Comparison of ENCODE assay signal across 23 cellular contexts in genomic region chr15:65778269-65778668, GRCh38. TPM values are rescaled to one million over a fixed set of nuclear protein-coding genes. Genes with fewer than 3 reads are reported as not detected.
DNase-seq lines count a peak whose midpoint lies in the region; ATAC-seq, FAIRE-seq and TF ChIP-seq lines count a peak whose summit lies in the region.
"Had no signal": no experiment of that assay in that cellular context is flagged by ENCODE, and none has a peak within 500 bp of the region (broad histone marks: within the 10 kb centered on the region; RNA-seq: fewer than 3 reads in every experiment).

No MANE protein-coding gene starts in this region.

- no peaks in the 10 kb centered on the region; a peak in 1 of 4 replicates for H3K36me3 ChIP-seq in GM12878 (ENCODE audit: control insufficient read depth in 2 of 2, insufficient read depth in 2 of 2, low read length in 1 of 2)
- no peaks in the 10 kb centered on the region for H3K36me3 ChIP-seq in neural progenitor cell
- H3K36me3 ChIP-seq: transverse colon had no signal

- intact Hi-C loops in GM12878 (cut with micrococcal nuclease; ENCODE audit: unreplicated experiment) = no loop called here

- H4K20me1 ChIP-seq in GM12878 (ENCODE audit: control insufficient read depth, insufficient read depth) (no peaks in the 10 kb centered on the region), neural progenitor cell (ENCODE audit: low read depth) (no peaks in the 10 kb centered on the region)

- H3K79me2 ChIP-seq in GM12878 (ENCODE audit: control insufficient read depth, insufficient read depth, low read length) = peaks cover 92% of the 10 kb centered on the region
- no peaks in the 10 kb centered on the region for H3K79me2 ChIP-seq in neural progenitor cell (ENCODE audit: low read depth)

- TF ChIP-seq CTCF in GM12878 (IDR thresholded peaks at IDR 0.05 in 2 of 3, conservative IDR thresholded peaks at IDR 0.05 in 1 of 3; ENCODE audit: control insufficient read depth in 2 of 3, extremely low read depth in 1 of 3, insufficient read depth in 1 of 3, low read depth in 3 of 3, low read length in 3 of 3) (no peak), neural progenitor cell (IDR thresholded peaks at IDR 0.05) (no peak)

- DNase-seq in activated T-cell treated with anti-CD3 and anti-CD28 coated beads, Interleukin-2, amount 50 U/mL, for 24 hours = no peak
- DNase-seq in activated T-cell treated with anti-CD3 and anti-CD28 coated beads, Interleukin-2, amount 50 U/mL, for 48 hours = no peak
- DNase-seq in T-helper 17 cell (no peak), GM12878 (ENCODE audit: low read depth, low spot score) (no peak), neural progenitor cell (ENCODE audit: low spot score) (no peak), NCI-H524 treated with DMSO at 0.1 percent for 48 hours (lab: John Stamatoyannopoulos, UW) (no peak)
- DNase-seq: activated naive CD4-positive, alpha-beta T cell treated with anti-CD3 and anti-CD28 coated beads, Interleukin-2, amount 50 U/mL, for 16 hours; DMS79 treated with DMSO at 0.1 percent for 48 hours; foreskin melanocyte; midbrain; NCI-H1930; NCI-H446; nucleus accumbens; retina; stimulated activated CD4-positive, alpha-beta T cell treated with anti-CD3 and anti-CD28 coated beads, Interleukin-12 subunit alpha, Interleukin-12 subunit beta, amount 100 ng/mL, for 4 hours; transverse colon had no signal

- in situ Hi-C loops in GM12878 (cut with MboI) = loop anchor here (25.0 kb wide), 1 partner anchor 1309 kb away; no protein-coding TSS in a partner anchor

- H3K27ac ChIP-seq in GM12878 (ENCODE audit: control insufficient read depth, insufficient read depth) (peak overlapping the region; percentile 68; the same call in 1 of the 2 replicates), neural progenitor cell (no peak overlapping the region)
- H3K27ac ChIP-seq: C4-2B, epithelial cell of prostate, VCaP had no signal

- H3K9ac ChIP-seq in GM12878 (ENCODE audit: control insufficient read depth, insufficient read depth, low read length) = no peak overlapping the region
- H3K9ac ChIP-seq in neural progenitor cell = no peak overlapping the region

- SMC1A ChIA-PET in GM12878 (lab: Charles Lee; ENCODE audit: uncharacterized antibody, unreplicated experiment) = interaction anchor here (0.6 to 5.0 kb wide), 14 partner anchors 8 to 517 kb away, joined by 3 to 30 read pairs (median 6); partner anchors contain the start of genes DENND4A and INTS14

- CTCF ChIA-PET in GM12878 (lab: Yijun Ruan, JAX) = interaction anchor here (1.2 to 2.2 kb wide), 4 partner anchors 8 to 58 kb away, joined by 4 to 7 read pairs (median 6); no protein-coding TSS in a partner anchor

- FAIRE-seq in GM12878 (lab: Jason Lieb, UNC) = no peak
- FAIRE-seq: A204.1 had no signal

- no peak for TF ChIP-seq EP300 in GM12878 (IDR thresholded peaks at IDR 0.05; ENCODE audit: borderline replicate concordance in 1 of 2, control insufficient read depth in 1 of 2, low read depth in 2 of 2, low read length in 2 of 2)

- TF ChIP-seq POLR2A in GM12878 (IDR thresholded peaks at IDR 0.05; ENCODE audit: low read depth, low read length) = no peak

- peak overlapping the region; percentile 11 for H3K4me3 Mint-ChIP-seq in activated T-cell treated with anti-CD3 and anti-CD28 coated beads, Interleukin-2, amount 50 U/mL, for 24 hours
- peak overlapping the region; percentile 69 for H3K4me3 Mint-ChIP-seq in T-helper 17 cell
- H3K4me3 Mint-ChIP-seq in stimulated activated memory B cell treated with anti-CD40 and anti-IgM and Interleukin-4, amounts not matched to agents 10 μg/mL and 1 μg/mL and 100 μg/mL, for 72 hours = peak overlapping the region; percentile 15
- H3K4me3 Mint-ChIP-seq in neural progenitor cell = no peak overlapping the region
- H3K4me3 Mint-ChIP-seq: brain had no signal

- peak overlapping the region; percentile 51; the same call in 1 of the 2 replicates for H3K4me2 ChIP-seq in GM12878 (ENCODE audit: control insufficient read depth, insufficient read depth)
- no peak overlapping the region for H3K4me2 ChIP-seq in neural progenitor cell

- peaks cover 24% of the 10 kb centered on the region for H3K4me1 ChIP-seq in GM12878 (ENCODE audit: control insufficient read depth, insufficient read depth, low read length)
- no peaks in the 10 kb centered on the region for H3K4me1 ChIP-seq in neural progenitor cell

- H3K4me1 Mint-ChIP-seq in activated T-cell treated with anti-CD3 and anti-CD28 coated beads, Interleukin-2, amount 50 U/mL, for 24 hours (ENCODE audit: low read depth) = peaks cover 36% of the 10 kb centered on the region
- peaks cover 23% of the 10 kb centered on the region for H3K4me1 Mint-ChIP-seq in T-helper 17 cell
- peaks cover 46% of the 10 kb centered on the region for H3K4me1 Mint-ChIP-seq in stimulated activated memory B cell treated with anti-CD40 and anti-IgM and Interleukin-4, amounts not matched to agents 10 μg/mL and 1 μg/mL and 100 μg/mL, for 72 hours
- no peaks in the 10 kb centered on the region for H3K4me1 Mint-ChIP-seq in neural progenitor cell
- H3K4me1 Mint-ChIP-seq: brain had no signal

- H3F3A ChIP-seq in neural progenitor cell (ENCODE audit: low read depth) = no peaks in the 10 kb centered on the region

- H3K27me3 ChIP-seq in GM12878 (replicated peaks in 1 of 2; ENCODE audit: control insufficient read depth in 2 of 2, insufficient read depth in 2 of 2, low read length in 1 of 2) (no peaks in the 10 kb centered on the region), neural progenitor cell (no peaks in the 10 kb centered on the region)
- H3K27me3 ChIP-seq: transverse colon had no signal

- H3K27ac Mint-ChIP-seq in activated T-cell treated with anti-CD3 and anti-CD28 coated beads, Interleukin-2, amount 50 U/mL, for 24 hours = peak overlapping the region; percentile 73
- peak overlapping the region; percentile 79 for H3K27ac Mint-ChIP-seq in T-helper 17 cell
- H3K27ac Mint-ChIP-seq in stimulated activated memory B cell treated with anti-CD40 and anti-IgM and Interleukin-4, amounts not matched to agents 10 μg/mL and 1 μg/mL and 100 μg/mL, for 72 hours = peak overlapping the region; percentile 93
- H3K27ac Mint-ChIP-seq in neural progenitor cell = no peak overlapping the region
- H3K27ac Mint-ChIP-seq: brain had no signal

- peaks cover 19% of the 10 kb centered on the region for H3K36me3 Mint-ChIP-seq in activated T-cell treated with anti-CD3 and anti-CD28 coated beads, Interleukin-2, amount 50 U/mL, for 24 hours (ENCODE audit: low read depth)
- H3K36me3 Mint-ChIP-seq in T-helper 17 cell (ENCODE audit: low read depth) (peaks cover 5% of the 10 kb centered on the region), neural progenitor cell (no peaks in the 10 kb centered on the region)
- H3K36me3 Mint-ChIP-seq in stimulated activated memory B cell treated with anti-CD40 and anti-IgM and Interleukin-4, amounts not matched to agents 10 μg/mL and 1 μg/mL and 100 μg/mL, for 72 hours = no peaks in the 10 kb centered on the region

- RAD21 ChIA-PET in GM12878 (lab: Charles Lee; ENCODE audit: unreplicated experiment) = interaction anchor here (1.0 to 4.3 kb wide), 6 partner anchors 9 to 91 kb away, joined by 3 to 37 read pairs (median 5); partner anchors contain the start of genes DENND4A and RAB11A

- POLR2A ChIA-PET in GM12878 (lab: Charles Lee) = interaction anchor here (0.8 to 8.1 kb wide), 6 partner anchors 9 to 47 kb away, joined by 3 to 86 read pairs (median 4); partner anchors contain the start of gene DENND4A

- no peak for TF ChIP-seq RAD21 in GM12878 (IDR thresholded peaks at IDR 0.05; ENCODE audit: insufficient read depth, low read depth, low read length)

- H3K4me3 ChIP-seq in GM12878 = no peak overlapping the region
- H3K4me3 ChIP-seq in neural progenitor cell = no peak overlapping the region
- H3K4me3 ChIP-seq: transverse colon had no signal

- H3K27me3 Mint-ChIP-seq in activated T-cell treated with anti-CD3 and anti-CD28 coated beads, Interleukin-2, amount 50 U/mL, for 24 hours = no peaks in the 10 kb centered on the region
- H3K27me3 Mint-ChIP-seq in T-helper 17 cell (no peaks in the 10 kb centered on the region), neural progenitor cell (ENCODE audit: insufficient read depth, low read depth) (no peaks in the 10 kb centered on the region)
- H3K27me3 Mint-ChIP-seq in stimulated activated memory B cell treated with anti-CD40 and anti-IgM and Interleukin-4, amounts not matched to agents 10 μg/mL and 1 μg/mL and 100 μg/mL, for 72 hours = no peaks in the 10 kb centered on the region
- H3K27me3 Mint-ChIP-seq: brain had no signal

- H3K9me3 Mint-ChIP-seq in activated T-cell treated with anti-CD3 and anti-CD28 coated beads, Interleukin-2, amount 50 U/mL, for 24 hours = no peaks in the 10 kb centered on the region
- no peaks in the 10 kb centered on the region for H3K9me3 Mint-ChIP-seq in stimulated activated memory B cell treated with anti-CD40 and anti-IgM and Interleukin-4, amounts not matched to agents 10 μg/mL and 1 μg/mL and 100 μg/mL, for 72 hours
- no peaks in the 10 kb centered on the region for H3K9me3 Mint-ChIP-seq in neural progenitor cell
- H3K9me3 Mint-ChIP-seq: brain had no signal

- H2AFZ ChIP-seq in GM12878 (ENCODE audit: control insufficient read depth, low read depth, low read length) (no peak overlapping the region), neural progenitor cell (replicated peaks) (no peak overlapping the region)

- 0% methylated on average over 2 of the region's 2 CpGs for WGBS in GM12878 (ENCODE audit: insufficient coverage, insufficient replicate concordance, low lambda C conversion rate, missing lambda C conversion rate)

- no TSS peak for BruUV-seq in GM12878 (replicated peaks; lab: Mats Ljungman, UMichigan)

- ATAC-seq in T-helper 17 cell (peak; percentile 65), GM12878 (0 out of 3 replicates have a peak, but pooled peaks have one; percentile 4), HG03175 (IDR thresholded peaks at IDR 0.05; ENCODE audit: unreplicated experiment) (no peak)
- no peak for ATAC-seq in stimulated activated memory B cell treated with anti-CD40 and anti-IgM and Interleukin-4, amounts not matched to agents 10 μg/mL and 1 μg/mL and 100 μg/mL, for 72 hours

- H3K9me3 ChIP-seq in T-helper 17 cell (ENCODE audit: control insufficient read depth, low read length, poor library complexity, severe bottlenecking) (no peaks in the 10 kb centered on the region), GM12878 (replicated peaks; ENCODE audit: control insufficient read depth, insufficient read depth, low read length) (peaks cover 1% of the 10 kb centered on the region; the same call in 1 of the 3 replicates), neural progenitor cell (ENCODE audit: low read depth) (no peaks in the 10 kb centered on the region)
- H3K9me3 ChIP-seq: transverse colon had no signal

RNA-seq across cellular contexts. Expression of gene DENND4A, which starts 13.8 kb away (rescaled TPM):
- total RNA-seq in T-helper 17 cell (10 to 100 TPM; 63.5 to 71.7 TPM), GM12878 (2014; rRNA removed) (54.4 and 60.5 TPM in 2 replicates), GM12878 (2014; rRNA removed; fragmentation: Illumina TruSeq; extraction: Trizol) (81.8 and 87.2 TPM in 2 replicates), GM12878 (2021) (46.7 and 50.1 TPM in 2 replicates), neural progenitor cell (ENCODE audit: low replicate concordance) (3.7 and 4.8 TPM in 2 replicates)
- 602 and 632 TPM in 2 replicates for total RNA-seq in GM12878 (2013; cell fraction: nucleolus; rRNA removed)
- 10.2 TPM for polyA plus RNA-seq in GM12878 (2011; ENCODE audit: low read depth)
- polyA plus RNA-seq in GM12878 (2011; rRNA removed) (65.3 and 97.9 TPM in 2 replicates), GM12878 (2014; fragmentation: Illumina TruSeq; extraction: Trizol) (39.3 and 49.0 TPM in 2 replicates), GM12878 (2014; fragmentation: Nextera tagmentation; extraction: Ambion mirVana) (10 to 100 TPM; 14.2 to 15.4 TPM), GM12878 (2014; rRNA removed) (28.5 and 28.8 TPM in 2 replicates), GM12878 (2016; fragmentation: Nextera tagmentation; extraction: Ambion mirVana) (10 to 100 TPM; 21.6 to 26.8 TPM)
- polyA plus RNA-seq in GM12878 (2011; cell fraction: cytosol; rRNA removed) = 23.4 and 27.1 TPM in 2 replicates
- polyA plus RNA-seq in GM12878 (2011; cell fraction: nucleus; rRNA removed) = 56.4 and 58.1 TPM in 2 replicates
- polyA plus RNA-seq in GM12878 (2012) = 23.2 and 28.0 TPM in 2 replicates
- polyA minus RNA-seq in GM12878 (2011; rRNA and poly(A)+ RNA removed) = 188 and 229 TPM in 2 replicates
- polyA minus RNA-seq in GM12878 (2011; cell fraction: cytosol; rRNA and poly(A)+ RNA removed) = 42.9 and 49.6 TPM in 2 replicates
- 120 and 185 TPM in 2 replicates for polyA minus RNA-seq in GM12878 (2011; cell fraction: nucleus; rRNA and poly(A)+ RNA removed)

Comparison
In these comparisons a context has a peak if more than half of its experiments do, and no peak if none do; other contexts are left out.
1. ATAC-seq: peak in T-helper 17 cell (single experiment) and GM12878 (single experiment); none in stimulated activated memory B cell treated with anti-CD40 and anti-IgM and Interleukin-4, amounts not matched to agents 10 μg/mL and 1 μg/mL and 100 μg/mL, for 72 hours (single experiment) and HG03175 (single experiment).